16 cellular contexts compared by ENCODE assay signal in the genomic region with DNA sequence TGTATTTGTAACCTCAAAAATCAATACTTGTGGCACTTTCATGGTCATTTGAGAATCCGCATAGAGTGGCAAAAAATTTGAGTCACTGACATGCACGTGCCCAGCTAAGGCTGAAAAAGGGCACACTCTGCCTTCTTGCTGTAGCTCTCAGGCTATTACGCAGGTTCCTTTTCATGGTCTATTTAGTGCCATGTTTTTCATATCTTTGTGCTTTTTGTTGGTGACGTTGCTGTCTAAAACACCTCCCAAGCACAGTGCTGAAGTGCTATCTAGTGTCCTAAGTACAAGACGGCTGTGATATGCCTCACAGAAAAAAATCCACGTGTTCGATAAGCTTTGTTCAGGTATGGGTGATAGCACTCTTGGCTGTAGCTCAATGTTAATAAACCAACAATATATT. TPM values are rescaled to one million over a fixed set of nuclear protein-coding genes. Genes with fewer than 3 reads are reported as not detected.
DNase-seq lines count a peak whose midpoint lies in the region; ATAC-seq, FAIRE-seq and TF ChIP-seq lines count a peak whose summit lies in the region.
"Had no signal": no experiment of that assay in that cellular context is flagged by ENCODE, and none has a peak within 500 bp of the region (broad histone marks: within the 10 kb centered on the region; RNA-seq: fewer than 3 reads in every experiment).

No MANE protein-coding gene starts in this region.

- H3K9me3 ChIP-seq in HepG2 (ENCODE audit: low read length) (no peaks in the 10 kb centered on the region), right lobe of liver (no peaks in the 10 kb centered on the region), body of pancreas (no peaks in the 10 kb centered on the region), trophoblast cell (ENCODE audit: insufficient read depth, low read depth, low read length) (no peaks in the 10 kb centered on the region), sigmoid colon (no peaks in the 10 kb centered on the region)

- peaks cover 28% of the 10 kb centered on the region for H3K79me1 ChIP-seq in trophoblast cell (ENCODE audit: low read length)

- FAIRE-seq in HepG2 (lab: Jason Lieb, UNC), result no peak

- H2BK12ac ChIP-seq in trophoblast cell (ENCODE audit: low read length), result no peak overlapping the region

- H3K4me3 ChIP-seq in HepG2 (replicated peaks in 1 of 3; ENCODE audit: insufficient read depth in 1 of 3, low read depth in 2 of 3, low read length in 3 of 3) (no peak overlapping the region), right lobe of liver (no peak overlapping the region), body of pancreas (no peak overlapping the region), trophoblast cell (ENCODE audit: low read depth, low read length) (no peak overlapping the region), sigmoid colon (no peak overlapping the region)

- H2BK5ac ChIP-seq in trophoblast cell (ENCODE audit: low read depth, low read length, poor library complexity), result no peak overlapping the region

- CTCF ChIA-PET in HepG2 (lab: Yijun Ruan, JAX; ENCODE audit: low intra/inter-chr PET ratio, low total read pairs), result no interaction called here

- no peak overlapping the region for H2AFZ ChIP-seq in HepG2 (ENCODE audit: low read length)
- no peak overlapping the region for H2AFZ ChIP-seq in trophoblast cell (ENCODE audit: insufficient read depth, low read length, poor library complexity)

- H3K4me1 ChIP-seq in HepG2 (ENCODE audit: insufficient read depth, low read length) (peaks cover 97% of the 10 kb centered on the region), right lobe of liver (peaks cover 0 to 44% (median 15%) of the 10 kb centered on the region in 4 donors), body of pancreas (peaks cover 90% of the 10 kb centered on the region), trophoblast cell (ENCODE audit: control insufficient read depth in 1 of 2, insufficient read depth in 2 of 2, low read length in 2 of 2) (peaks cover 25 to 47% of the 10 kb centered on the region in 2 experiments), sigmoid colon (peaks cover 0 to 78% (median 62%) of the 10 kb centered on the region in 4 donors), foreskin keratinocyte (peaks cover 10% of the 10 kb centered on the region)

- TF ChIP-seq RAD21 in HepG2 (CRISPR knock-in tag; IDR thresholded peaks at IDR 0.05), result no peak

- H2BK120ac ChIP-seq in trophoblast cell (ENCODE audit: insufficient read depth, low read length, poor library complexity), result no peak overlapping the region

- no peak for TF ChIP-seq CTCF in HepG2 (CRISPR knock-in tag; IDR thresholded peaks at IDR 0.05)
- no peak for TF ChIP-seq CTCF in right lobe of liver (IDR thresholded peaks at IDR 0.05)
- no peak for TF ChIP-seq CTCF in body of pancreas (IDR thresholded peaks at IDR 0.05)
- no peak for TF ChIP-seq CTCF in sigmoid colon (IDR thresholded peaks at IDR 0.05)
- TF ChIP-seq CTCF in foreskin keratinocyte (conservative IDR thresholded peaks at IDR 0.05), result no peak

- no peak for DNase-seq in HepG2 (ENCODE audit: low spot score)
- DNase-seq in right lobe of liver, result no peak
- peak in 1 of 4 donors; percentile 47 for DNase-seq in body of pancreas
- DNase-seq in trophoblast cell, result no peak
- DNase-seq in NCI-H1930 (lab: John Stamatoyannopoulos, UW), result no peak
- no peak for DNase-seq in dedifferentiated amniotic fluid mesenchymal stem cell (ENCODE audit: extremely low spot score)
- DNase-seq in sigmoid colon, result no peak
- DNase-seq in foreskin keratinocyte, result no peak
- DNase-seq: AML-193, GDM1, H9, NCI-H1105, NCI-H345, NCI-H524 treated with DMSO at 0.1 percent for 48 hours, RPMI8226 had no signal

- H2AK5ac ChIP-seq in trophoblast cell (ENCODE audit: low read length), result no peak overlapping the region

- peak overlapping the region; percentile 18 for H3K4me2 ChIP-seq in HepG2 (ENCODE audit: low read depth, low read length)
- no peak overlapping the region for H3K4me2 ChIP-seq in trophoblast cell (ENCODE audit: low read length)

- H3K9ac ChIP-seq in HepG2 (ENCODE audit: insufficient read depth, low read depth, low read length) (peak overlapping the region; percentile 61), trophoblast cell (ENCODE audit: low read length) (no peak overlapping the region)

- POLR2A ChIA-PET in HepG2 (lab: Yijun Ruan, JAX), result interaction anchor here (0.9 to 3.4 kb wide), 3 partner anchors 11 to 48 kb away, joined by 3 to 21 read pairs (median 9); no protein-coding TSS in a partner anchor

- H3K27ac ChIP-seq in HepG2 (ENCODE audit: extremely low read length, insufficient read depth, low read length), result peak overlapping the region; percentile 88
- H3K27ac ChIP-seq in right lobe of liver, result no peak overlapping the region
- H3K27ac ChIP-seq in body of pancreas, result peak overlapping the region in 2 of 4 donors; percentile 10 to 45
- no peak overlapping the region for H3K27ac ChIP-seq in trophoblast cell (ENCODE audit: low read depth, low read length)
- H3K27ac ChIP-seq in sigmoid colon, result peak overlapping the region in 2 of 4 donors; percentile 85 to 91
- no peak overlapping the region for H3K27ac ChIP-seq in foreskin keratinocyte
- H3K27ac ChIP-seq: HL-60 had no signal

- H4K12ac ChIP-seq in trophoblast cell (ENCODE audit: low read depth, low read length), result no peak overlapping the region

- in situ Hi-C loops in HepG2 (cut with HindIII; ENCODE audit: extremely low pct_ligation_motif_present, low pct_unique_long_range_greater_than_20kb), result no loop called here

- H4K91ac ChIP-seq in trophoblast cell (ENCODE audit: low read depth, low read length), result peak overlapping the region; percentile 57

- no peaks in the 10 kb centered on the region; the same call in 1 of the 2 replicates for H4K20me1 ChIP-seq in HepG2 (ENCODE audit: insufficient read depth, low read length)

- no peak for ATAC-seq in HepG2
- no peak for ATAC-seq in right lobe of liver
- ATAC-seq in body of pancreas, result peak; percentile 27
- ATAC-seq in foreskin keratinocyte, result no peak

- H3K27me3 ChIP-seq in HepG2 (ENCODE audit: control insufficient read depth in 1 of 2, insufficient read depth in 2 of 2, low read length in 2 of 2) (no peaks in the 10 kb centered on the region), right lobe of liver (no peaks in the 10 kb centered on the region), body of pancreas (no peaks in the 10 kb centered on the region), trophoblast cell (ENCODE audit: insufficient read depth, low read length) (no peaks in the 10 kb centered on the region), sigmoid colon (no peaks in the 10 kb centered on the region), foreskin keratinocyte (no peaks in the 10 kb centered on the region)

- TF ChIP-seq POLR2A in HepG2 (IDR thresholded peaks at IDR 0.05; ENCODE audit: insufficient read depth in 1 of 2, low read depth in 2 of 2, low read length in 2 of 2) (no peak), right lobe of liver (IDR thresholded peaks at IDR 0.05) (no peak), body of pancreas (IDR thresholded peaks at IDR 0.05) (no peak), sigmoid colon (IDR thresholded peaks at IDR 0.05) (no peak)

- H3K79me2 ChIP-seq in HepG2 (ENCODE audit: insufficient read depth, low read length), result peaks cover 92% of the 10 kb centered on the region
- peaks cover 18% of the 10 kb centered on the region for H3K79me2 ChIP-seq in trophoblast cell (ENCODE audit: control insufficient read depth, insufficient read depth, low read length, poor library complexity)

- H4K8ac ChIP-seq in trophoblast cell (ENCODE audit: low read depth, low read length), result no peak overlapping the region

- no TSS peak for BruUV-seq in HepG2 (replicated peaks; lab: Mats Ljungman, UMichigan)

- no peak overlapping the region for H3K4ac ChIP-seq in trophoblast cell (ENCODE audit: low read depth, low read length)

- peaks cover 3 to 14% of the 10 kb centered on the region in 2 experiments for H3K36me3 ChIP-seq in HepG2 (replicated peaks in 1 of 2; ENCODE audit: control insufficient read depth in 1 of 2, insufficient read depth in 2 of 2, low read length in 2 of 2)
- H3K36me3 ChIP-seq in right lobe of liver, result no peaks in the 10 kb centered on the region
- no peaks in the 10 kb centered on the region for H3K36me3 ChIP-seq in body of pancreas (replicated peaks in 1 of 2; ENCODE audit: insufficient read depth in 1 of 2, low read depth in 2 of 2)
- H3K36me3 ChIP-seq in trophoblast cell (ENCODE audit: control insufficient read depth in 1 of 2, insufficient read depth in 2 of 2, low read length in 2 of 2), result peaks cover 0 to 2% of the 10 kb centered on the region in 2 experiments
- no peaks in the 10 kb centered on the region for H3K36me3 ChIP-seq in sigmoid colon

- no peak overlapping the region for H3K23ac ChIP-seq in trophoblast cell (ENCODE audit: low read length)

- no peak overlapping the region for H3K14ac ChIP-seq in trophoblast cell (ENCODE audit: low read length)

- intact Hi-C loops in HepG2 (cut with micrococcal nuclease; ENCODE audit: unreplicated experiment) (no loop called here), right lobe of liver (cut with DNase I) (no loop called here), body of pancreas (cut with DNase I) (no loop called here), sigmoid colon (cut with DNase I) (no loop called here)

- H3K18ac ChIP-seq in trophoblast cell (ENCODE audit: low read length), result no peak overlapping the region

- whole genome bisulfite sequencing in HepG2 (ENCODE audit: low lambda C conversion rate), result 89% methylated on average over 7 of the region's 7 CpGs
- 71% methylated on average over 7 of the region's 7 CpGs for WGBS in right lobe of liver (ENCODE audit: insufficient coverage, low coverage, low lambda C conversion rate, missing lambda C conversion rate)
- WGBS in body of pancreas, 2 donors, result 33 to 37% methylated on average over 7 of the region's 7 CpGs
- no CpG with 5 or more reads among the region's 7 CpGs for WGBS in trophoblast cell (ENCODE audit: extremely low coverage, insufficient coverage, insufficient read length)
- WGBS in sigmoid colon, 2 donors, result 91 to 93% methylated on average over 7 of the region's 7 CpGs

- TF ChIP-seq EP300 in HepG2 (IDR thresholded peaks at IDR 0.05; ENCODE audit: low read depth in 2 of 2, low read length in 2 of 2) (no peak), HepG2 (CRISPR knock-in tag; IDR thresholded peaks at IDR 0.05; ENCODE audit: borderline replicate concordance) (no peak), sigmoid colon (IDR thresholded peaks at IDR 0.05) (no peak)

RNA-seq across cellular contexts. Expression of gene CREB3L2, which starts 50.9 kb away (rescaled TPM):
- total RNA-seq in HepG2 (2016; rRNA removed; fragmentation: Illumina TruSeq; extraction: Trizol), result 22.1 and 26.6 TPM in 2 replicates
- total RNA-seq in HepG2 (2016; cell fraction: cytosol; rRNA removed; fragmentation: Illumina TruSeq; extraction: Trizol; ENCODE audit: low read depth), result 6.5 and 8.8 TPM in 2 replicates
- total RNA-seq in HepG2 (2016; cell fraction: insoluble cytoplasmic fraction; rRNA removed; fragmentation: Illumina TruSeq; extraction: Trizol), result 21.4 and 26.4 TPM in 2 replicates
- 14.1 and 14.5 TPM in 2 replicates for total RNA-seq in HepG2 (2016; cell fraction: membrane; rRNA removed; fragmentation: Illumina TruSeq; extraction: Trizol)
- total RNA-seq in HepG2 (2016; cell fraction: nucleus; rRNA removed; fragmentation: Illumina TruSeq; extraction: Trizol), result 53.5 and 54.7 TPM in 2 replicates
- polyA plus RNA-seq in HepG2 (2011; rRNA removed), result 39.0 and 41.1 TPM in 2 replicates
- 26.0 and 30.9 TPM in 2 replicates for polyA plus RNA-seq in HepG2 (2011; cell fraction: cytosol; rRNA removed)
- polyA plus RNA-seq in HepG2 (2011; cell fraction: nucleus; rRNA removed), result 36.5 and 47.2 TPM in 2 replicates
- polyA plus RNA-seq in HepG2 (2012), result 22.8 and 35.4 TPM in 2 replicates
- 2.4 and 2.7 TPM in 2 replicates for polyA plus RNA-seq in HepG2 (2016; cell fraction: cytosol; fragmentation: Illumina TruSeq; extraction: Trizol; ENCODE audit: low read depth)
- 31.2 and 35.1 TPM in 2 replicates for polyA plus RNA-seq in HepG2 (2016; cell fraction: insoluble cytoplasmic fraction; fragmentation: Illumina TruSeq; extraction: Trizol; ENCODE audit: low read depth)
- polyA plus RNA-seq in HepG2 (2016; cell fraction: membrane; fragmentation: Illumina TruSeq; extraction: Trizol; ENCODE audit: low read depth), result 5.9 and 6.4 TPM in 2 replicates
- 43.3 and 43.6 TPM in 2 replicates for polyA plus RNA-seq in HepG2 (2016; cell fraction: nucleus; fragmentation: Illumina TruSeq; extraction: Trizol; ENCODE audit: insufficient read depth, low read depth)
- polyA minus RNA-seq in HepG2 (2011; rRNA and poly(A)+ RNA removed; ENCODE audit: low replicate concordance), result 32.8 and 173 TPM in 2 replicates
- 58.1 and 61.3 TPM in 2 replicates for polyA minus RNA-seq in HepG2 (2011; cell fraction: cytosol; rRNA and poly(A)+ RNA removed)
- 95.2 and 100 TPM in 2 replicates for polyA minus RNA-seq in HepG2 (2011; cell fraction: nucleus; rRNA and poly(A)+ RNA removed)
- total RNA-seq in right lobe of liver, result 10 to 100 TPM; 11.5 to 29.9 (median 18.2) TPM
- 10 to 100 TPM; 21.3 to 28.0 TPM for total RNA-seq in body of pancreas
- polyA plus RNA-seq in trophoblast cell (2013), result 134 and 136 TPM in 2 replicates
- total RNA-seq in sigmoid colon, result 10 to 100 TPM; 26.0 to 41.3 (median 30.2) TPM
- 10 to 100 TPM in 1 of 3 donors, 1 to 10 TPM in 2; 3.0 to 15.6 (median 4.4) TPM for polyA plus RNA-seq in sigmoid colon
- 23.7 and 31.8 TPM in 2 replicates for total RNA-seq in foreskin keratinocyte
- 7.9 and 8.6 TPM in 2 replicates for polyA plus RNA-seq in foreskin keratinocyte
